10 cellular contexts compared by ENCODE assay signal in genomic region chr20:63496404-63497120, GRCh38. TPM values are rescaled to one million over a fixed set of nuclear protein-coding genes. Genes with fewer than 3 reads are reported as not detected.
DNase-seq lines count a peak whose midpoint lies in the region; ATAC-seq lines count a peak whose summit lies in the region.
"Had no signal": no experiment of that assay in that cellular context is flagged by ENCODE, and none has a peak within 500 bp of the region (broad histone marks: within the 10 kb centered on the region; RNA-seq: fewer than 3 reads in every experiment).

No MANE protein-coding gene starts in this region.

- ATAC-seq in activated CD8-positive, alpha-beta T cell treated with anti-CD3 and anti-CD28 coated beads, Interleukin-2, amount 10 ng/mL, durations not matched to agents 7 days and 5 days, result peak; percentile 17
- no peak for ATAC-seq in activated CD4-positive, CD25-positive, alpha-beta regulatory T cell treated with anti-CD3 and anti-CD28 coated beads, Interleukin-2, amount 50 U/mL, for 24 hours

- CTCF ChIA-PET in activated CD8-positive, alpha-beta T cell treated with anti-CD3 and anti-CD28 coated beads, Interleukin-2, amount 10 ng/mL, durations not matched to agents 7 days and 5 days (lab: Charles Lee), result interaction anchor here (0.7 to 2.1 kb wide), 14 partner anchors 8 to 290 kb away, joined by 3 to 13 read pairs (median 5); partner anchors contain the start of genes PPDPF and PTK6

- peaks cover 15% of the 10 kb centered on the region for H3K4me1 ChIP-seq in HAP-1
- no peaks in the 10 kb centered on the region for H3K4me1 ChIP-seq in iPS-18a (ENCODE audit: control insufficient read depth, low read depth, low read length)
- H3K4me1 ChIP-seq in skeletal muscle tissue (ENCODE audit: control insufficient read depth in 3 of 3, insufficient read depth in 3 of 3, low read length in 3 of 3), result peaks cover 38 to 68% (median 56%) of the 10 kb centered on the region in 3 donors

- no peaks in the 10 kb centered on the region for H3K9me3 Mint-ChIP-seq in activated CD8-positive, alpha-beta T cell treated with anti-CD3 and anti-CD28 coated beads, Interleukin-2, amount 10 ng/mL, durations not matched to agents 7 days and 5 days (ENCODE audit: insufficient read depth)

- H3K27ac Mint-ChIP-seq in activated CD8-positive, alpha-beta T cell treated with anti-CD3 and anti-CD28 coated beads, Interleukin-2, amount 10 ng/mL, durations not matched to agents 7 days and 5 days, result no peak overlapping the region

- H3K27me3 ChIP-seq in HAP-1 (ENCODE audit: low read depth), result no peaks in the 10 kb centered on the region
- H3K27me3 ChIP-seq in iPS-18a (ENCODE audit: control insufficient read depth, insufficient read depth, low read length), result peaks cover 55% of the 10 kb centered on the region
- H3K27me3 ChIP-seq in skeletal muscle tissue (ENCODE audit: control insufficient read depth in 3 of 3, insufficient read depth in 3 of 3, low read length in 3 of 3), result peaks cover 0 to 16% (median 4%) of the 10 kb centered on the region in 3 donors

- peaks cover 8% of the 10 kb centered on the region for H3K4me1 Mint-ChIP-seq in activated CD8-positive, alpha-beta T cell treated with anti-CD3 and anti-CD28 coated beads, Interleukin-2, amount 10 ng/mL, durations not matched to agents 7 days and 5 days (ENCODE audit: low read depth)

- H3K36me3 ChIP-seq in HAP-1 (replicated peaks), result peaks cover 53% of the 10 kb centered on the region
- H3K36me3 ChIP-seq in iPS-18a (ENCODE audit: control insufficient read depth, low read depth, low read length), result no peaks in the 10 kb centered on the region
- H3K36me3 ChIP-seq in skeletal muscle tissue (ENCODE audit: control insufficient read depth in 3 of 3, insufficient read depth in 3 of 3, low read length in 3 of 3), result peaks cover 26 to 53% (median 44%) of the 10 kb centered on the region in 3 donors
- H3K36me3 ChIP-seq: uterus had no signal

- DNase-seq in HAP-1 (ENCODE audit: low spot score in 2 of 2) (peak in 1 of 2 experiments; percentile 29), NCI-H1436 treated with DMSO at 0.1 percent for 48 hours (lab: John Stamatoyannopoulos, UW) (no peak), SHP77 treated with DMSO at 0.1 percent for 48 hours (lab: John Stamatoyannopoulos, UW) (no peak)
- DNase-seq in activated CD8-positive, alpha-beta T cell treated with anti-CD3 and anti-CD28 coated beads, Interleukin-2, amount 10 ng/mL, durations not matched to agents 7 days and 5 days, result no peak
- DNase-seq in stimulated activated CD4-positive, alpha-beta T cell treated with anti-CD3 and anti-CD28 coated beads, Interleukin-15, amount 100 ng/mL, for 24 hours, result no peak

- H3K27me3 Mint-ChIP-seq in activated CD8-positive, alpha-beta T cell treated with anti-CD3 and anti-CD28 coated beads, Interleukin-2, amount 10 ng/mL, durations not matched to agents 7 days and 5 days (ENCODE audit: low read depth), result peaks cover 24% of the 10 kb centered on the region

- H3K9me3 ChIP-seq in HAP-1 (no peaks in the 10 kb centered on the region), iPS-18a (ENCODE audit: control insufficient read depth, low read depth, low read length) (no peaks in the 10 kb centered on the region), skeletal muscle tissue (ENCODE audit: control insufficient read depth in 3 of 3, low read length in 3 of 3) (no peaks in the 10 kb centered on the region)
- H3K9me3 ChIP-seq: uterus had no signal

- in situ Hi-C loops in HAP-1 (cut with MboI; ENCODE audit: low sequenced_read_pairs), result no loop called here

- H3K27ac ChIP-seq in iPS-18a (ENCODE audit: low read length), result no peak overlapping the region
- H3K27ac ChIP-seq in skeletal muscle tissue (ENCODE audit: low read depth, low read length), result peak overlapping the region; percentile 98
- H3K27ac ChIP-seq: uterus had no signal

- H3K4me3 Mint-ChIP-seq in activated CD8-positive, alpha-beta T cell treated with anti-CD3 and anti-CD28 coated beads, Interleukin-2, amount 10 ng/mL, durations not matched to agents 7 days and 5 days, result peak overlapping the region; percentile 34

- H3K36me3 Mint-ChIP-seq in activated CD8-positive, alpha-beta T cell treated with anti-CD3 and anti-CD28 coated beads, Interleukin-2, amount 10 ng/mL, durations not matched to agents 7 days and 5 days (ENCODE audit: low read depth), result no peaks in the 10 kb centered on the region

- H3K9ac ChIP-seq in iPS-18a (ENCODE audit: low read length) (no peak overlapping the region), skeletal muscle tissue (ENCODE audit: low read depth in 1 of 3, low read length in 3 of 3) (peak overlapping the region; percentile 84 to 95 (median 94))

- POLR2A ChIA-PET in activated CD8-positive, alpha-beta T cell treated with anti-CD3 and anti-CD28 coated beads, Interleukin-2, amount 10 ng/mL, durations not matched to agents 7 days and 5 days (lab: Charles Lee), result interaction anchor here (1.6 kb wide), 1 partner anchor 24 kb away, joined by 11 read pairs; the partner anchor contains the start of gene PPDPF

- H3K4me3 ChIP-seq in HAP-1 (peak overlapping the region; percentile 68), iPS-18a (ENCODE audit: low read length) (peak overlapping the region; percentile 31), skeletal muscle tissue (ENCODE audit: low read length in 3 of 3) (peak overlapping the region; percentile 57 to 88 (median 85))

RNA-seq across cellular contexts. Expression of gene EEF1A2, which starts 2.3 kb away (rescaled TPM):
- total RNA-seq in activated CD8-positive, alpha-beta T cell treated with anti-CD3 and anti-CD28 coated beads, Interleukin-2, amount 10 ng/mL, durations not matched to agents 7 days and 5 days, result not detected
- total RNA-seq in skeletal muscle tissue, result 255 TPM

RNA-seq across cellular contexts. Expression of gene PPDPF, which starts 24.0 kb away (rescaled TPM):
- 100 to 1,000 TPM; 292 to 296 TPM for total RNA-seq in activated CD8-positive, alpha-beta T cell treated with anti-CD3 and anti-CD28 coated beads, Interleukin-2, amount 10 ng/mL, durations not matched to agents 7 days and 5 days
- total RNA-seq in skeletal muscle tissue, result 24.0 TPM

RNA-seq across cellular contexts. Expression of gene KCNQ2, which starts 24.1 kb away (rescaled TPM):
- not detected for total RNA-seq in activated CD8-positive, alpha-beta T cell treated with anti-CD3 and anti-CD28 coated beads, Interleukin-2, amount 10 ng/mL, durations not matched to agents 7 days and 5 days
- total RNA-seq in skeletal muscle tissue, result 1.6 TPM

RNA-seq across cellular contexts. Expression of gene PTK6, which starts 40.6 kb away (rescaled TPM):
- total RNA-seq in activated CD8-positive, alpha-beta T cell treated with anti-CD3 and anti-CD28 coated beads, Interleukin-2, amount 10 ng/mL, durations not matched to agents 7 days and 5 days, result under 1 TPM in 1 of 2 experiments, not detected in 1; 0.34 TPM
- not detected for total RNA-seq in skeletal muscle tissue

RNA-seq across cellular contexts. Expression of gene SRMS, which starts 51.0 kb away (rescaled TPM):
- not detected for total RNA-seq in activated CD8-positive, alpha-beta T cell treated with anti-CD3 and anti-CD28 coated beads, Interleukin-2, amount 10 ng/mL, durations not matched to agents 7 days and 5 days
- not detected for total RNA-seq in skeletal muscle tissue
- total RNA-seq: RPMI7951, uterus had no signal

Comparison
In these comparisons a context has a peak if more than half of its experiments do, and no peak if none do; other contexts are left out.
1. H3K4me3 ChIP-seq: peak in every context shown above with its lines; median percentile 85 in skeletal muscle tissue; 68 in HAP-1; 31 in iPS-18a.
2. RNA of gene EEF1A2, which starts 2.3 kb away (total RNA-seq): 255 TPM in skeletal muscle tissue (single experiment); not detected in activated CD8-positive, alpha-beta T cell treated with anti-CD3 and anti-CD28 coated beads, Interleukin-2, amount 10 ng/mL, durations not matched to agents 7 days and 5 days; every median in the first group is over 100 times any median in the second.
3. RNA of gene PPDPF, which starts 24.0 kb away (total RNA-seq): 292 to 296 TPM in activated CD8-positive, alpha-beta T cell treated with anti-CD3 and anti-CD28 coated beads, Interleukin-2, amount 10 ng/mL, durations not matched to agents 7 days and 5 days; 24.0 TPM in skeletal muscle tissue (single experiment); every median in the first group is over 10 times any median in the second.